8 cellular contexts compared by ENCODE assay signal in the genomic region with DNA sequence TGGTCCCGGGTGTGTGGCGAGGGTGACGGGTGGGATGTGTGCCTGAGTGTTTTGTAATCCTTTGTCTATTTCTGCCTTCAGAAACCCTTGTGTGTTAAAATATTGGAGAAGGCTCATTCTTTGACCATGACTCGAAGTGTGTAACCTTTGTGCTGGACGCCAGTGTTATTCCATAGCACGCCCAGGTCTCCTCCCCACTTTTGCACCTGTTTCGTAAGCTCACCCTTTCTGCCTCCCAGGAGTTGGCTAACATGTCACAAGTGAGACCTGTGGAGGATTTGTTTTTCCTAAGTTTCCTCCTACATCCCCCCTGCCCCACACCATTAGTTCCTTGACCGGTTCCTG. TPM values are rescaled to one million over a fixed set of nuclear protein-coding genes. Genes with fewer than 3 reads are reported as not detected.
DNase-seq lines count a peak whose midpoint lies in the region; ATAC-seq and TF ChIP-seq lines count a peak whose summit lies in the region.

No MANE protein-coding gene starts in this region.

- no peaks in the 10 kb centered on the region for H3K27me3 ChIP-seq in BE2C
- no peaks in the 10 kb centered on the region for H3K27me3 ChIP-seq in naive thymus-derived CD4-positive, alpha-beta T cell (ENCODE audit: control insufficient read depth in 2 of 2, insufficient read depth in 2 of 2, low read length in 2 of 2)

- H3K36me3 ChIP-seq in BE2C, result peaks cover 42% of the 10 kb centered on the region
- peaks cover 2 to 13% (median 12%) of the 10 kb centered on the region in 3 experiments for H3K36me3 ChIP-seq in naive thymus-derived CD4-positive, alpha-beta T cell (ENCODE audit: control insufficient read depth in 2 of 3, insufficient read depth in 3 of 3, low read length in 3 of 3)

- peaks cover 0 to 3% (median 0%) of the 10 kb centered on the region in 5 donors for H3K27me3 Mint-ChIP-seq in naive thymus-derived CD4-positive, alpha-beta T cell

- TF ChIP-seq CTCF in BE2C (IDR thresholded peaks at IDR 0.05; ENCODE audit: low read depth, low read length), result no peak

- intact Hi-C loops in naive thymus-derived CD4-positive, alpha-beta T cell (cut with micrococcal nuclease), result loop anchor here (1.0 to 2.0 kb wide), 13 partner anchors 42 to 1347 kb away; partner anchors contain the start of genes ANKRD49 (in 2 of the 2), CEP295 (in 2 of the 2), CWC15 (in 2 of the 2) and KDM4D (in 2 of the 2)

- peak; percentile 8 for ATAC-seq in GM18870 (IDR thresholded peaks at IDR 0.05; ENCODE audit: unreplicated experiment)
- peak; percentile 13 for ATAC-seq in HG03354 (IDR thresholded peaks at IDR 0.05; ENCODE audit: poor library complexity, severe bottlenecking, unreplicated experiment)
- ATAC-seq in SK-N-SH treated with all-trans-retinoic acid at 6 μM for 48 hours, result peak; percentile 43
- peak; percentile 63 for ATAC-seq in esophagus mucosa
- ATAC-seq in naive thymus-derived CD4-positive, alpha-beta T cell, result peak; percentile 22

- H3K9me3 ChIP-seq in BE2C, result no peaks in the 10 kb centered on the region
- H3K9me3 ChIP-seq in naive thymus-derived CD4-positive, alpha-beta T cell (ENCODE audit: control insufficient read depth in 2 of 3, low read length in 3 of 3), result no peaks in the 10 kb centered on the region

- DNase-seq in BE2C, result no peak
- peak in 1 of 9 donors; percentile 13 for DNase-seq in naive thymus-derived CD4-positive, alpha-beta T cell
- DNase-seq in NCI-H446 treated with DMSO at 0.1 percent for 48 hours (lab: John Stamatoyannopoulos, UW), result no peak
- no peak for DNase-seq in NAMALWA (ENCODE audit: low spot score)

- H3K36me3 Mint-ChIP-seq in naive thymus-derived CD4-positive, alpha-beta T cell, result peaks cover 0 to 44% (median 32%) of the 10 kb centered on the region in 5 donors

- H3K27ac ChIP-seq in naive thymus-derived CD4-positive, alpha-beta T cell (ENCODE audit: low read depth, low read length), result peak overlapping the region; percentile 84

- peak overlapping the region; percentile 92 for H3K4me3 ChIP-seq in BE2C (ENCODE audit: low read depth, low read length)
- H3K4me3 ChIP-seq in naive thymus-derived CD4-positive, alpha-beta T cell (ENCODE audit: low read length), result peak overlapping the region; percentile 88

- H3K4me1 ChIP-seq in BE2C, result no peaks in the 10 kb centered on the region
- H3K4me1 ChIP-seq in naive thymus-derived CD4-positive, alpha-beta T cell (ENCODE audit: control insufficient read depth in 2 of 2, insufficient read depth in 2 of 2, low read length in 2 of 2), result peaks cover 24 to 28% of the 10 kb centered on the region in 2 donors

- CTCF ChIA-PET in naive thymus-derived CD4-positive, alpha-beta T cell (lab: Charles Lee), result interaction anchor here (0.7 to 1.1 kb wide), 2 partner anchors 42 to 776 kb away, joined by 4 to 8 read pairs; partner anchors contain the start of gene MED17

- POLR2A ChIA-PET in naive thymus-derived CD4-positive, alpha-beta T cell (lab: Charles Lee), result interaction anchor here (0.6 to 5.8 kb wide), 29 partner anchors 9 to 1489 kb away, joined by 3 to 96 read pairs (median 5); partner anchors contain the start of genes ANKRD49, CEP295, CWC15 and ENDOD1

- peak overlapping the region; percentile 95 to 100 (median 100) for H3K4me3 Mint-ChIP-seq in naive thymus-derived CD4-positive, alpha-beta T cell

- peaks cover 37 to 88% (median 68%) of the 10 kb centered on the region in 7 donors for H3K4me1 Mint-ChIP-seq in naive thymus-derived CD4-positive, alpha-beta T cell

- peaks cover 0 to 2% (median 0%) of the 10 kb centered on the region in 11 donors for H3K9me3 Mint-ChIP-seq in naive thymus-derived CD4-positive, alpha-beta T cell

- H3K27ac Mint-ChIP-seq in naive thymus-derived CD4-positive, alpha-beta T cell, result peak overlapping the region; percentile 98 to 100 (median 100)

TF ChIP-seq in SK-N-SH treated with all-trans-retinoic acid at 6 μM for 48 hours, 23 proteins besides CTCF, POLR2A, EP300 and RAD21:
- TF ChIP-seq TOX (CRISPR knock-in tag; IDR thresholded peaks at IDR 0.05; ENCODE audit: borderline replicate concordance), result no peak
- TF ChIP-seq SNAI2 (CRISPR knock-in tag; IDR thresholded peaks at IDR 0.05), result peak; percentile 44; the same call in 1 of the 2 replicates
TF ChIP-seq in SK-N-SH treated with all-trans-retinoic acid at 6 μM for 48 hours: peak in this region for 1.

RNA-seq across cellular contexts. Expression of gene C11orf54, which starts 0.4 kb away (rescaled TPM):
- 27.2 TPM for polyA plus RNA-seq in BE2C (2012; ENCODE audit: insufficient read depth, insufficient read length, low read depth)
- total RNA-seq in esophagus mucosa, result 7.7 TPM
- 10 to 100 TPM; 16.4 to 42.5 (median 27.2) TPM for total RNA-seq in naive thymus-derived CD4-positive, alpha-beta T cell
- polyA plus RNA-seq in naive thymus-derived CD4-positive, alpha-beta T cell, result 10 to 100 TPM; 13.6 to 22.2 TPM

RNA-seq across cellular contexts. Expression of gene TAF1D, which starts 0.6 kb away (rescaled TPM):
- polyA plus RNA-seq in BE2C (2012; ENCODE audit: insufficient read depth, insufficient read length, low read depth), result 83.7 TPM
- 70.3 TPM for total RNA-seq in esophagus mucosa
- 100 to 1,000 TPM; 116 to 197 (median 183) TPM for total RNA-seq in naive thymus-derived CD4-positive, alpha-beta T cell
- polyA plus RNA-seq in naive thymus-derived CD4-positive, alpha-beta T cell, result 10 to 100 TPM; 21.2 to 28.3 TPM

RNA-seq across cellular contexts. Expression of gene MED17, which starts 42.2 kb away (rescaled TPM):
- 27.8 TPM for polyA plus RNA-seq in BE2C (2012; ENCODE audit: insufficient read depth, insufficient read length, low read depth)
- total RNA-seq in esophagus mucosa, result 16.0 TPM
- 10 to 100 TPM; 47.7 to 75.9 (median 65.6) TPM for total RNA-seq in naive thymus-derived CD4-positive, alpha-beta T cell
- 10 to 100 TPM; 17.3 to 32.9 TPM for polyA plus RNA-seq in naive thymus-derived CD4-positive, alpha-beta T cell

Comparison
In these comparisons a context has a peak if more than half of its experiments do, and no peak if none do; other contexts are left out.
1. ATAC-seq: peak in every context shown above with its lines; median percentile 63 in esophagus mucosa; 43 in SK-N-SH treated with all-trans-retinoic acid at 6 μM for 48 hours; 22 in naive thymus-derived CD4-positive, alpha-beta T cell; 13 in HG03354; 8 in GM18870.